ENCODE assay signal across 8 cellular contexts in genomic region chr10:125149278-125150047, GRCh38. TPM values are rescaled to one million over a fixed set of nuclear protein-coding genes. Genes with fewer than 3 reads are reported as not detected.
DNase-seq lines count a peak whose midpoint lies in the region; ATAC-seq and TF ChIP-seq lines count a peak whose summit lies in the region.

No MANE protein-coding gene starts in this region.

- CTCF ChIA-PET in CD4-positive, alpha-beta T cell (lab: Charles Lee): no interaction called here

- peaks cover 40% of the 10 kb centered on the region for H3K36me3 Mint-ChIP-seq in nephron progenitor cell (ENCODE audit: low read depth)
- H3K36me3 Mint-ChIP-seq in CD4-positive, alpha-beta T cell (ENCODE audit: low read depth): no peaks in the 10 kb centered on the region

- H3K9me3 ChIP-seq in esophagus (ENCODE audit: control insufficient read depth in 2 of 2, insufficient read depth in 1 of 2, low read depth in 1 of 2, low read length in 1 of 2): no peaks in the 10 kb centered on the region
- no peaks in the 10 kb centered on the region for H3K9me3 ChIP-seq in CD4-positive, alpha-beta T cell (ENCODE audit: control insufficient read depth, low read length)

- peak overlapping the region; percentile 30 for H3K27ac Mint-ChIP-seq in nephron progenitor cell
- H3K27ac Mint-ChIP-seq in CD4-positive, alpha-beta T cell: no peak overlapping the region

- peak overlapping the region; percentile 95 to 96 for H3K27ac ChIP-seq in esophagus (ENCODE audit: low read depth in 2 of 2, low read length in 1 of 2)
- no peak overlapping the region for H3K27ac ChIP-seq in CD4-positive, alpha-beta T cell (ENCODE audit: low read depth, low read length)

- POLR2A ChIA-PET in CD4-positive, alpha-beta T cell (lab: Charles Lee): no interaction called here

- intact Hi-C loops in CD4-positive, alpha-beta T cell (cut with DNase I, micrococcal nuclease): no loop called here

- no peaks in the 10 kb centered on the region for H3K27me3 ChIP-seq in esophagus (ENCODE audit: control insufficient read depth in 1 of 2, insufficient read depth in 2 of 2, low read length in 2 of 2)
- H3K27me3 ChIP-seq in CD4-positive, alpha-beta T cell (ENCODE audit: control insufficient read depth, insufficient read depth, low read length): peaks cover 44% of the 10 kb centered on the region

- H3K4me3 ChIP-seq in esophagus (ENCODE audit: low read depth in 1 of 2, low read length in 2 of 2): no peak overlapping the region

- H3K4me1 Mint-ChIP-seq in nephron progenitor cell: peaks cover 90% of the 10 kb centered on the region
- H3K4me1 Mint-ChIP-seq in CD4-positive, alpha-beta T cell (ENCODE audit: low read depth): no peaks in the 10 kb centered on the region

- DNase-seq in EL (peak; percentile 82), NCI-H2171 treated with DMSO at 0.1 percent for 48 hours (lab: John Stamatoyannopoulos, UW) (peak; percentile 67), nephron progenitor cell (no peak), T-helper 9 cell (no peak)
- no peak for DNase-seq in activated CD4-positive, alpha-beta T cell treated with anti-CD3 and anti-CD28 coated beads, Interleukin-2, amount 50 U/mL, for 1 hour
- no peak for DNase-seq in CD4-positive, alpha-beta T cell

- 43 to 53% methylated on average over 12 of the region's 12 CpGs for WGBS in esophagus, 2 donors

- no peak overlapping the region for H3K4me3 Mint-ChIP-seq in nephron progenitor cell
- H3K4me3 Mint-ChIP-seq in CD4-positive, alpha-beta T cell: no peak overlapping the region

- no peaks in the 10 kb centered on the region for H3K9me3 Mint-ChIP-seq in nephron progenitor cell
- no peaks in the 10 kb centered on the region for H3K9me3 Mint-ChIP-seq in CD4-positive, alpha-beta T cell

- ATAC-seq in GM21526 (IDR thresholded peaks at IDR 0.05; ENCODE audit: low FRiP score, unreplicated experiment): no peak
- ATAC-seq in CD4-positive, alpha-beta T cell (ENCODE audit: poor library complexity): no peak

- peaks cover 16 to 51% of the 10 kb centered on the region in 2 donors for H3K4me1 ChIP-seq in esophagus (ENCODE audit: control insufficient read depth in 2 of 2, insufficient read depth in 2 of 2, low read length in 1 of 2)

- no peaks in the 10 kb centered on the region for H3K27me3 Mint-ChIP-seq in nephron progenitor cell (ENCODE audit: low read depth, poor library complexity)
- H3K27me3 Mint-ChIP-seq in CD4-positive, alpha-beta T cell: peaks cover 73% of the 10 kb centered on the region

- TF ChIP-seq CTCF in nephron progenitor cell (IDR thresholded peaks at IDR 0.05): no peak
- no peak for TF ChIP-seq CTCF in CD4-positive, alpha-beta T cell (IDR thresholded peaks at IDR 0.05)

- H3K36me3 ChIP-seq in esophagus (ENCODE audit: control insufficient read depth in 2 of 2, insufficient read depth in 2 of 2, low read length in 1 of 2): no peaks in the 10 kb centered on the region

RNA-seq across cellular contexts. Expression of gene CTBP2, which starts 10.9 kb away (rescaled TPM):
- polyA plus RNA-seq in esophagus: 10 to 100 TPM; 15.4 to 33.3 TPM
- under 1 TPM in 1 of 2 experiments, not detected in 1; 0.17 TPM for total RNA-seq in CD4-positive, alpha-beta T cell

Comparison
In these comparisons a context has a peak if more than half of its experiments do, and no peak if none do; other contexts are left out.
1. DNase-seq: peak in EL (single experiment) and NCI-H2171 treated with DMSO at 0.1 percent for 48 hours (single experiment); none in nephron progenitor cell (single experiment), activated CD4-positive, alpha-beta T cell treated with anti-CD3 and anti-CD28 coated beads, Interleukin-2, amount 50 U/mL, for 1 hour (single experiment), CD4-positive, alpha-beta T cell (0 of 10) and T-helper 9 cell (single experiment).